Comparison of ENCODE assay signal across 9 cellular contexts in genomic region chr20:5714261-5715041, GRCh38. TPM values are rescaled to one million over a fixed set of nuclear protein-coding genes. Genes with fewer than 3 reads are reported as not detected.
DNase-seq lines count a peak whose midpoint lies in the region; ATAC-seq lines count a peak whose summit lies in the region.
"Had no signal": no experiment of that assay in that cellular context is flagged by ENCODE, and none has a peak within 500 bp of the region (broad histone marks: within the 10 kb centered on the region; RNA-seq: fewer than 3 reads in every experiment).

No MANE protein-coding gene starts in this region.

- peaks cover 2% of the 10 kb centered on the region for H3K9me3 ChIP-seq in right cardiac atrium (ENCODE audit: control insufficient read depth, low read length)
- H3K9me3 ChIP-seq: SJSA1 had no signal

- peak; percentile 35 to 70 for DNase-seq in activated CD8-positive, alpha-beta memory T cell treated with anti-CD3 and anti-CD28 coated beads for 1 hour (ENCODE audit: extremely low read depth in 1 of 2, low read depth in 1 of 2)
- no peak for DNase-seq in activated CD8-positive, alpha-beta memory T cell treated with anti-CD3 and anti-CD28 coated beads, Interleukin-2, amount 50 U/mL, for 48 hours
- peak; percentile 4 to 18 (median 5) for DNase-seq in activated CD8-positive, alpha-beta memory T cell treated with anti-CD3 and anti-CD28 coated beads for 48 hours (ENCODE audit: low read depth in 2 of 3, low spot score in 2 of 3)
- no peak for DNase-seq in right cardiac atrium
- peak; percentile 11 for DNase-seq in stimulated activated CD8-positive, alpha-beta memory T cell treated with anti-CD3 and anti-CD28 coated beads, Interleukin-12 subunit alpha, Interleukin-12 subunit beta, amount 100 ng/mL, for 4 hours (ENCODE audit: low read depth)
- no peak for DNase-seq in putamen (ENCODE audit: low spot score)
- DNase-seq in GM03348 (ENCODE audit: low spot score), result no peak

- intact Hi-C loops in right cardiac atrium (cut with DNase I), result no loop called here

- no peaks in the 10 kb centered on the region for H3K27me3 ChIP-seq in right cardiac atrium (ENCODE audit: control insufficient read depth, insufficient read depth)

- no peak overlapping the region for H3K4me3 ChIP-seq in right cardiac atrium (ENCODE audit: low read length)
- H3K4me3 ChIP-seq: SJSA1 had no signal

- ATAC-seq in right cardiac atrium (peak; percentile 71 to 93), HG03039 (IDR thresholded peaks at IDR 0.05; ENCODE audit: unreplicated experiment) (no peak)

- peak overlapping the region; percentile 57 for H3K27ac ChIP-seq in right cardiac atrium (ENCODE audit: low read length)
- H3K27ac ChIP-seq: SJSA1 had no signal

- WGBS in right cardiac atrium, result 49% methylated on average over 4 of the region's 4 CpGs

- H3K4me1 ChIP-seq in right cardiac atrium (ENCODE audit: control insufficient read depth, insufficient read depth, low read length), result peaks cover 6% of the 10 kb centered on the region
- H3K4me1 ChIP-seq: SJSA1 had no signal

RNA-seq across cellular contexts. Expression of gene SHLD1, which starts 35.8 kb away (rescaled TPM):
- total RNA-seq in right cardiac atrium, result 10 to 100 TPM in 3 of 4 donors, 1 to 10 TPM in 1; 8.4 to 13.6 (median 11.9) TPM
- 13.7 TPM for polyA plus RNA-seq in right cardiac atrium

Comparison
In these comparisons a context has a peak if more than half of its experiments do, and no peak if none do; other contexts are left out.
1. DNase-seq: peak in activated CD8-positive, alpha-beta memory T cell treated with anti-CD3 and anti-CD28 coated beads for 1 hour (2 of 2), activated CD8-positive, alpha-beta memory T cell treated with anti-CD3 and anti-CD28 coated beads for 48 hours (3 of 3) and stimulated activated CD8-positive, alpha-beta memory T cell treated with anti-CD3 and anti-CD28 coated beads, Interleukin-12 subunit alpha, Interleukin-12 subunit beta, amount 100 ng/mL, for 4 hours (single experiment); none in activated CD8-positive, alpha-beta memory T cell treated with anti-CD3 and anti-CD28 coated beads, Interleukin-2, amount 50 U/mL, for 48 hours (single experiment), right cardiac atrium (0 of 3), putamen (single experiment) and GM03348 (single experiment).